In genomic region chr2:1310202-1310601, GRCh38 we compare ENCODE assay signal across 30 cellular contexts.
"Had no signal": no experiment of that assay in that cellular context is flagged by ENCODE, and none has a peak within 500 bp of the region (broad histone marks: within the 10 kb centered on the region; RNA-seq: fewer than 3 reads in every experiment).

No MANE protein-coding gene starts in this region.

- DNase-seq: naive thymus-derived CD8-positive, alpha-beta T cell; nephron progenitor cell; nucleus accumbens; ovary; psoas muscle; right cardiac atrium; right lobe of liver; sigmoid colon; small intestine; stimulated activated CD4-positive, alpha-beta T cell treated with anti-CD3 and anti-CD28 coated beads, Interleukin-15, amount 100 ng/mL, for 24 hours; stimulated activated CD4-positive, alpha-beta T cell treated with anti-CD3 and anti-CD28 coated beads, Interleukin-2, amount 100 ng/mL, for 24 hours; stimulated activated CD4-positive, alpha-beta T cell treated with anti-CD3 and anti-CD28 coated beads, Interleukin-2, amount 100 ng/mL, for 48 hours; stimulated activated CD4-positive, alpha-beta T cell treated with anti-CD3 and anti-CD28 coated beads, Interleukin-4, amount 100 ng/mL, for 24 hours; stimulated activated naive B cell treated with anti-CD40 and anti-IgM and Interleukin-4, amounts not matched to agents 10 μg/mL and 1 μg/mL and 100 μg/mL, for 72 hours; stimulated activated naive CD4-positive, alpha-beta T cell treated with Interleukin-2 at 50 U/mL for 16 hours; stomach; thyroid gland; trophoblast cell had no signal

- H3K4me3 Mint-ChIP-seq: naive thymus-derived CD8-positive, alpha-beta T cell; natural killer cell treated with Interleukin-12 subunit alpha and Interleukin-12 subunit beta and Interleukin-15 and Interleukin-18, amount 100 ng/mL, for 72 hours; nephron progenitor cell; neural crest cell; stimulated activated effector memory CD8-positive, alpha-beta T cell treated with anti-CD3 and anti-CD28 coated beads, Interleukin-12 subunit alpha, Interleukin-12 subunit beta, amount 100 ng/mL, for 72 hours; stimulated activated naive B cell treated with anti-CD40 and anti-IgM and Interleukin-4, amounts not matched to agents 10 μg/mL and 1 μg/mL and 100 μg/mL, for 72 hours; stimulated activated naive CD8-positive, alpha-beta T cell treated with anti-CD3 and anti-CD28 coated beads, Interleukin-15, Interleukin-2, amounts not matched to agents 100 ng/mL and 50 ng/mL, for 24 hours had no signal

- H3K4me1 ChIP-seq: parathyroid adenoma, psoas muscle, right lobe of liver, sigmoid colon, stomach, thyroid gland, tibial nerve, upper lobe of left lung, vagina had no signal

- H3K36me3 ChIP-seq: neutrophil, ovary, right lobe of liver, sigmoid colon, stomach, thoracic aorta, thyroid gland, tibial nerve, upper lobe of left lung, vagina had no signal

- H3K27me3 Mint-ChIP-seq: progenitor cell of endocrine pancreas; stimulated activated naive CD8-positive, alpha-beta T cell treated with anti-CD3 and anti-CD28 coated beads, Interleukin-15, Interleukin-2, amounts not matched to agents 100 ng/mL and 50 ng/mL, for 24 hours had no signal

- H3K9ac ChIP-seq: parathyroid adenoma had no signal

- H3K27ac Mint-ChIP-seq: naive thymus-derived CD8-positive, alpha-beta T cell; natural killer cell treated with Interleukin-12 subunit alpha and Interleukin-12 subunit beta and Interleukin-15 and Interleukin-18, amount 100 ng/mL, for 72 hours; nephron progenitor cell; progenitor cell of endocrine pancreas; stimulated activated effector memory CD8-positive, alpha-beta T cell treated with anti-CD3 and anti-CD28 coated beads, Interleukin-12 subunit alpha, Interleukin-12 subunit beta, amount 100 ng/mL, for 72 hours; stimulated activated naive CD8-positive, alpha-beta T cell treated with anti-CD3 and anti-CD28 coated beads, Interleukin-15, Interleukin-2, amounts not matched to agents 100 ng/mL and 50 ng/mL, for 24 hours had no signal

- H2AFZ ChIP-seq: parathyroid adenoma had no signal

- H3K36me3 Mint-ChIP-seq: natural killer cell treated with Interleukin-12 subunit alpha and Interleukin-12 subunit beta and Interleukin-15 and Interleukin-18, amount 100 ng/mL, for 72 hours; stimulated activated effector memory CD8-positive, alpha-beta T cell treated with anti-CD3 and anti-CD28 coated beads, Interleukin-12 subunit alpha, Interleukin-12 subunit beta, amount 100 ng/mL, for 72 hours had no signal

- ATAC-seq: naive thymus-derived CD8-positive, alpha-beta T cell; psoas muscle; right cardiac atrium; right lobe of liver; stimulated activated effector memory CD8-positive, alpha-beta T cell treated with anti-CD3 and anti-CD28 coated beads, Interleukin-12 subunit alpha, Interleukin-12 subunit beta, amount 100 ng/mL, for 72 hours; stimulated activated naive B cell treated with anti-CD40 and anti-IgM and Interleukin-4, amounts not matched to agents 10 μg/mL and 1 μg/mL and 100 μg/mL, for 72 hours had no signal

- H3K27ac ChIP-seq: neutrophil, ovary, parathyroid adenoma, psoas muscle, right lobe of liver, sigmoid colon, stomach, thoracic aorta, thyroid gland, tibial nerve, upper lobe of left lung, vagina had no signal

- H3K9me3 ChIP-seq: neutrophil, ovary, psoas muscle, right lobe of liver, sigmoid colon, stomach, thoracic aorta, thyroid gland, tibial nerve, upper lobe of left lung, vagina had no signal

- H3K4me3 ChIP-seq: ovary, psoas muscle, right lobe of liver, sigmoid colon, stomach, thoracic aorta, thyroid gland, tibial nerve, upper lobe of left lung, vagina had no signal

- H3K27me3 ChIP-seq: neutrophil, ovary, right lobe of liver, sigmoid colon, thyroid gland, tibial nerve, upper lobe of left lung, vagina had no signal

- H3K4me1 Mint-ChIP-seq: stimulated activated effector memory CD8-positive, alpha-beta T cell treated with anti-CD3 and anti-CD28 coated beads, Interleukin-12 subunit alpha, Interleukin-12 subunit beta, amount 100 ng/mL, for 72 hours had no signal

- FAIRE-seq: small intestine, urothelium cell line had no signal

- H3K9me3 Mint-ChIP-seq: naive thymus-derived CD8-positive, alpha-beta T cell; natural killer cell treated with Interleukin-12 subunit alpha and Interleukin-12 subunit beta and Interleukin-15 and Interleukin-18, amount 100 ng/mL, for 72 hours; nephron progenitor cell; stimulated activated naive CD8-positive, alpha-beta T cell treated with anti-CD3 and anti-CD28 coated beads, Interleukin-15, Interleukin-2, amounts not matched to agents 100 ng/mL and 50 ng/mL, for 24 hours had no signal
